Comparison of ENCODE assay signal across 8 cellular contexts in genomic region chr11:118917488-118918127, GRCh38. TPM values are rescaled to one million over a fixed set of nuclear protein-coding genes. Genes with fewer than 3 reads are reported as not detected.
DNase-seq lines count a peak whose midpoint lies in the region; ATAC-seq and TF ChIP-seq lines count a peak whose summit lies in the region.

No MANE protein-coding gene starts in this region.

- no peaks in the 10 kb centered on the region for H3K9me3 Mint-ChIP-seq in activated T-helper 2 cell treated with anti-CD3 and anti-CD28 coated beads, Interferon-gamma antibody, Interleukin-2, Interleukin-4, amounts not matched to agents 10 μg/mL and 5 μg/mL and 100 μg/mL, durations not matched to agents 14 hours and 24 hours and 36 hours

- H3K4me1 ChIP-seq in parathyroid adenoma, result peaks cover 34% of the 10 kb centered on the region

- no peak for TF ChIP-seq CTCF in C4-2B (conservative IDR thresholded peaks at IDR 0.05)
- TF ChIP-seq CTCF in fibroblast of villous mesenchyme (IDR thresholded peaks at IDR 0.05; ENCODE audit: insufficient read depth, low read depth, low read length), result no peak
- TF ChIP-seq CTCF in parathyroid adenoma (IDR thresholded peaks at IDR 0.05), result no peak

- H3K4me3 ChIP-seq in fibroblast of villous mesenchyme (ENCODE audit: low read depth, low read length), result peak overlapping the region; percentile 56
- no peak overlapping the region for H3K4me3 ChIP-seq in parathyroid adenoma (ENCODE audit: low read depth, low read length)

- no peaks in the 10 kb centered on the region for H3K27me3 ChIP-seq in parathyroid adenoma (ENCODE audit: control insufficient read depth, insufficient read depth, low read length)

- H3K27ac ChIP-seq in C4-2B, result peak overlapping the region; percentile 98
- H3K27ac ChIP-seq in KOPT-K1 (ENCODE audit: low read depth, low read length, poor library complexity, severe bottlenecking), result peak overlapping the region; percentile 6
- peak overlapping the region; percentile 47 for H3K27ac ChIP-seq in parathyroid adenoma

- peak overlapping the region; percentile 66 for H3K4me3 Mint-ChIP-seq in activated T-helper 2 cell treated with anti-CD3 and anti-CD28 coated beads, Interferon-gamma antibody, Interleukin-2, Interleukin-4, amounts not matched to agents 10 μg/mL and 5 μg/mL and 100 μg/mL, durations not matched to agents 14 hours and 24 hours and 36 hours (ENCODE audit: low read depth)

- DNase-seq in activated T-helper 2 cell treated with anti-CD3 and anti-CD28 coated beads, Interferon-gamma antibody, Interleukin-2, Interleukin-4, amounts not matched to agents 10 μg/mL and 5 μg/mL and 100 μg/mL, durations not matched to agents 14 hours and 24 hours and 36 hours (ENCODE audit: low spot score), result no peak
- DNase-seq in fibroblast of villous mesenchyme (ENCODE audit: low read depth) (peak; percentile 98), OCI-M2 (lab: John Stamatoyannopoulos, UW; ENCODE audit: unreplicated experiment) (no peak)

- H3K4me2 ChIP-seq in parathyroid adenoma (ENCODE audit: low read length), result peak overlapping the region; percentile 13

- no peak overlapping the region for H2AFZ ChIP-seq in parathyroid adenoma

- ATAC-seq in GM19452 (IDR thresholded peaks at IDR 0.05; ENCODE audit: unreplicated experiment) (no peak), HG02840 (IDR thresholded peaks at IDR 0.05; ENCODE audit: low FRiP score, unreplicated experiment) (no peak)

- peak overlapping the region; percentile 93 for H3K27ac Mint-ChIP-seq in activated T-helper 2 cell treated with anti-CD3 and anti-CD28 coated beads, Interferon-gamma antibody, Interleukin-2, Interleukin-4, amounts not matched to agents 10 μg/mL and 5 μg/mL and 100 μg/mL, durations not matched to agents 14 hours and 24 hours and 36 hours

- no peaks in the 10 kb centered on the region for H3K27me3 Mint-ChIP-seq in activated T-helper 2 cell treated with anti-CD3 and anti-CD28 coated beads, Interferon-gamma antibody, Interleukin-2, Interleukin-4, amounts not matched to agents 10 μg/mL and 5 μg/mL and 100 μg/mL, durations not matched to agents 14 hours and 24 hours and 36 hours (ENCODE audit: low read depth)

- intact Hi-C loops in activated T-helper 2 cell treated with anti-CD3 and anti-CD28 coated beads, Interferon-gamma antibody, Interleukin-2, Interleukin-4, amounts not matched to agents 10 μg/mL and 5 μg/mL and 100 μg/mL, durations not matched to agents 14 hours and 24 hours and 36 hours (cut with micrococcal nuclease), result loop anchor here (1.0 kb wide), 1 partner anchor 11 kb away; no protein-coding TSS in a partner anchor

- H3K4me1 Mint-ChIP-seq in activated T-helper 2 cell treated with anti-CD3 and anti-CD28 coated beads, Interferon-gamma antibody, Interleukin-2, Interleukin-4, amounts not matched to agents 10 μg/mL and 5 μg/mL and 100 μg/mL, durations not matched to agents 14 hours and 24 hours and 36 hours (ENCODE audit: low read depth), result peaks cover 79% of the 10 kb centered on the region

- H3K36me3 Mint-ChIP-seq in activated T-helper 2 cell treated with anti-CD3 and anti-CD28 coated beads, Interferon-gamma antibody, Interleukin-2, Interleukin-4, amounts not matched to agents 10 μg/mL and 5 μg/mL and 100 μg/mL, durations not matched to agents 14 hours and 24 hours and 36 hours (ENCODE audit: low read depth), result peaks cover 12% of the 10 kb centered on the region

- H3K9ac ChIP-seq in parathyroid adenoma, result no peak overlapping the region

- no peaks in the 10 kb centered on the region for H3K9me3 ChIP-seq in KOPT-K1 (ENCODE audit: insufficient read depth, low read length, poor library complexity, severe bottlenecking)
- no peaks in the 10 kb centered on the region for H3K9me3 ChIP-seq in parathyroid adenoma (ENCODE audit: control insufficient read depth, low read length)

- H3K36me3 ChIP-seq in KOPT-K1 (ENCODE audit: insufficient read depth, low read length), result no peaks in the 10 kb centered on the region
- no peaks in the 10 kb centered on the region for H3K36me3 ChIP-seq in parathyroid adenoma (ENCODE audit: control insufficient read depth, insufficient read depth, low read length)

- peaks cover 2% of the 10 kb centered on the region for H3K79me2 ChIP-seq in parathyroid adenoma

RNA-seq across cellular contexts. Expression of gene BCL9L, which starts 8.1 kb away (rescaled TPM):
- 21.9 and 23.7 TPM in 2 replicates for total RNA-seq in activated T-helper 2 cell treated with anti-CD3 and anti-CD28 coated beads, Interferon-gamma antibody, Interleukin-2, Interleukin-4, amounts not matched to agents 10 μg/mL and 5 μg/mL and 100 μg/mL, durations not matched to agents 14 hours and 24 hours and 36 hours
- total RNA-seq in fibroblast of villous mesenchyme, result 28.9 and 29.0 TPM in 2 replicates

RNA-seq across cellular contexts. Expression of gene CXCR5, which starts 33.9 kb away (rescaled TPM):
- total RNA-seq in activated T-helper 2 cell treated with anti-CD3 and anti-CD28 coated beads, Interferon-gamma antibody, Interleukin-2, Interleukin-4, amounts not matched to agents 10 μg/mL and 5 μg/mL and 100 μg/mL, durations not matched to agents 14 hours and 24 hours and 36 hours, result 7.5 and 8.1 TPM in 2 replicates
- not detected in 2 replicates for total RNA-seq in fibroblast of villous mesenchyme

RNA-seq across cellular contexts. Expression of gene UPK2, which starts 38.5 kb away (rescaled TPM):
- 0.21 TPM in 1 of 2 replicates, not detected in the other for total RNA-seq in activated T-helper 2 cell treated with anti-CD3 and anti-CD28 coated beads, Interferon-gamma antibody, Interleukin-2, Interleukin-4, amounts not matched to agents 10 μg/mL and 5 μg/mL and 100 μg/mL, durations not matched to agents 14 hours and 24 hours and 36 hours
- total RNA-seq in fibroblast of villous mesenchyme, result not detected in 2 replicates

RNA-seq across cellular contexts. Expression of gene FOXR1, which starts 54.0 kb away (rescaled TPM):
- not detected in 2 replicates for total RNA-seq in activated T-helper 2 cell treated with anti-CD3 and anti-CD28 coated beads, Interferon-gamma antibody, Interleukin-2, Interleukin-4, amounts not matched to agents 10 μg/mL and 5 μg/mL and 100 μg/mL, durations not matched to agents 14 hours and 24 hours and 36 hours
- not detected in 2 replicates for total RNA-seq in fibroblast of villous mesenchyme

Comparison
In these comparisons a context has a peak if more than half of its experiments do, and no peak if none do; other contexts are left out.
1. H3K27ac ChIP-seq: peak in every context shown above with its lines; median percentile 98 in C4-2B; 47 in parathyroid adenoma; 6 in KOPT-K1.